Comparison of ENCODE assay signal across 22 cellular contexts in genomic region chr9:34746526-34746925, GRCh38. TPM values are rescaled to one million over a fixed set of nuclear protein-coding genes. Genes with fewer than 3 reads are reported as not detected.
DNase-seq lines count a peak whose midpoint lies in the region; ATAC-seq, FAIRE-seq and TF ChIP-seq lines count a peak whose summit lies in the region.
"Had no signal": no experiment of that assay in that cellular context is flagged by ENCODE, and none has a peak within 500 bp of the region (broad histone marks: within the 10 kb centered on the region; RNA-seq: fewer than 3 reads in every experiment).

No MANE protein-coding gene starts in this region.

- no peaks in the 10 kb centered on the region for H3K9me1 ChIP-seq in keratinocyte (ENCODE audit: control insufficient read depth, extremely low read depth, insufficient read depth, low read length)

- no peaks in the 10 kb centered on the region for H3K9me3 ChIP-seq in MG63
- no peaks in the 10 kb centered on the region for H3K9me3 ChIP-seq in RWPE2 (ENCODE audit: severe bottlenecking)
- peaks cover 5% of the 10 kb centered on the region for H3K9me3 ChIP-seq in keratinocyte (ENCODE audit: control insufficient read depth, low read depth, low read length)
- no peaks in the 10 kb centered on the region for H3K9me3 ChIP-seq in pancreas
- H3K9me3 ChIP-seq: BE2C had no signal

- no peak overlapping the region for H3K4me3 ChIP-seq in MG63
- H3K4me3 ChIP-seq in RWPE2 (ENCODE audit: severe bottlenecking): no peak overlapping the region
- no peak overlapping the region for H3K4me3 ChIP-seq in cardiac fibroblast (replicated peaks in 1 of 2; ENCODE audit: low read depth in 2 of 2, low read length in 2 of 2)
- H3K4me3 ChIP-seq in keratinocyte (ENCODE audit: control insufficient read depth in 2 of 3, extremely low read depth in 1 of 3, insufficient read depth in 2 of 3, low read depth in 1 of 3, low read length in 3 of 3): peak overlapping the region in 1 of 3 experiments; percentile 60
- H3K4me3 ChIP-seq in pancreas: no peak overlapping the region
- H3K4me3 ChIP-seq: GM23338 had no signal

- H2AFZ ChIP-seq in keratinocyte (ENCODE audit: control insufficient read depth, low read length): no peak overlapping the region
- H2AFZ ChIP-seq: GM23338 had no signal

- H4K20me1 ChIP-seq in keratinocyte (ENCODE audit: control insufficient read depth, extremely low read depth, insufficient read depth, low read length): no peaks in the 10 kb centered on the region

- no peaks in the 10 kb centered on the region for H3K79me2 ChIP-seq in keratinocyte (ENCODE audit: control insufficient read depth, insufficient read depth, low read length)

- FAIRE-seq in keratinocyte (lab: Jason Lieb, UNC) (peak; percentile 5), pancreas (lab: Jason Lieb, UNC) (no peak)
- FAIRE-seq: A204.1, G401.6, GM12891, H54 had no signal

- dilution Hi-C loops in keratinocyte (cut with MboI; ENCODE audit: extremely low pct_ligation_motif_present, low sequenced_read_pairs): no loop called here

- H3K4me2 ChIP-seq in keratinocyte (ENCODE audit: control insufficient read depth, extremely low read depth, insufficient read depth, low read depth, low read length): peak overlapping the region; percentile 72
- H3K4me2 ChIP-seq: GM23338 had no signal

- no peaks in the 10 kb centered on the region for H3K27me3 ChIP-seq in MG63
- H3K27me3 ChIP-seq in RWPE2 (ENCODE audit: insufficient read depth, poor library complexity, severe bottlenecking): no peaks in the 10 kb centered on the region
- H3K27me3 ChIP-seq in keratinocyte (ENCODE audit: control insufficient read depth, extremely low read depth, insufficient read depth, low read length): no peaks in the 10 kb centered on the region
- no peaks in the 10 kb centered on the region for H3K27me3 ChIP-seq in pancreas

- peaks cover 36% of the 10 kb centered on the region for H3K4me1 ChIP-seq in RWPE2 (ENCODE audit: insufficient read depth, poor library complexity, severe bottlenecking)
- H3K4me1 ChIP-seq in keratinocyte (ENCODE audit: control insufficient read depth, extremely low read depth, insufficient read depth, low read length): peaks cover 37% of the 10 kb centered on the region
- peaks cover 0 to 8% (median 0%) of the 10 kb centered on the region in 3 donors for H3K4me1 ChIP-seq in pancreas
- H3K4me1 ChIP-seq: BE2C had no signal

- TF ChIP-seq CTCF in RWPE2 (IDR thresholded peaks at IDR 0.05; ENCODE audit: poor library complexity, severe bottlenecking) (no peak), cardiac fibroblast (IDR thresholded peaks at IDR 0.05; ENCODE audit: low read depth, low read length) (no peak), keratinocyte (optimal IDR thresholded peaks at IDR 0.05 in 1 of 3, IDR thresholded peaks at IDR 0.05 in 1 of 3, conservative IDR thresholded peaks at IDR 0.05 in 1 of 3; ENCODE audit: extremely low read depth in 1 of 3, insufficient read depth in 2 of 3, low read length in 3 of 3) (no peak), pancreas (IDR thresholded peaks at IDR 0.05) (no peak)

- ATAC-seq in RWPE2 (ENCODE audit: low read depth) (no peak), GM18873 (IDR thresholded peaks at IDR 0.05; ENCODE audit: low FRiP score, unreplicated experiment) (no peak), pancreas (no peak)
- ATAC-seq: GM23338 had no signal

- DNase-seq in MG63: peak; percentile 10
- DNase-seq in RWPE2 (ENCODE audit: low spot score): no peak
- DNase-seq in cardiac fibroblast (ENCODE audit: low read depth in 2 of 2): peak; percentile 14 to 23
- no peak for DNase-seq in keratinocyte (ENCODE audit: low read depth, low spot score)
- DNase-seq in pancreas: no peak
- no peak for DNase-seq in glomerular visceral epithelial cell (ENCODE audit: extremely low spot score)
- DNase-seq: ACHN; BE2C; C1 segment of cervical spinal cord; CD4-positive, CD25-positive, alpha-beta regulatory T cell; CD8-positive, alpha-beta memory T cell; COR-L47; DMS 273 treated with DMSO at 0.1 percent for 48 hours; HCEC 1CT had no signal

- peak overlapping the region; percentile 96 for H3K27ac ChIP-seq in RWPE2 (ENCODE audit: poor library complexity, severe bottlenecking)
- H3K27ac ChIP-seq in keratinocyte (ENCODE audit: control insufficient read depth, insufficient read depth, low read length): peak overlapping the region; percentile 71
- H3K27ac ChIP-seq in pancreas: no peak overlapping the region
- H3K27ac ChIP-seq: HL-60 had no signal

- no peaks in the 10 kb centered on the region for H3K36me3 ChIP-seq in MG63
- no peaks in the 10 kb centered on the region for H3K36me3 ChIP-seq in RWPE2 (ENCODE audit: low read depth)
- H3K36me3 ChIP-seq in keratinocyte (ENCODE audit: control insufficient read depth in 2 of 2, extremely low read depth in 1 of 2, insufficient read depth in 2 of 2, low read length in 2 of 2): no peaks in the 10 kb centered on the region
- no peaks in the 10 kb centered on the region for H3K36me3 ChIP-seq in pancreas
- H3K36me3 ChIP-seq: BE2C had no signal

- no peak overlapping the region for H3K9ac ChIP-seq in keratinocyte (ENCODE audit: control insufficient read depth, extremely low read depth, insufficient read depth, low read length)

- intact Hi-C loops in pancreas (cut with DNase I): no loop called here

RNA-seq across cellular contexts. Expression of gene CCL21, which starts 36.6 kb away (rescaled TPM):
- not detected in 2 replicates for total RNA-seq in MG63 (2014; rRNA removed; shearing (Covaris generic); ENCODE audit: low replicate concordance)
- not detected in 3 replicates for polyA plus RNA-seq in keratinocyte
- polyA plus RNA-seq in keratinocyte (2011; ENCODE audit: low read depth): not detected
- polyA plus RNA-seq in keratinocyte (2011; cell fraction: cytosol; rRNA removed): not detected in 2 replicates
- polyA plus RNA-seq in keratinocyte (2011; cell fraction: nucleus; rRNA removed): not detected in 2 replicates
- not detected in 2 replicates for polyA plus RNA-seq in keratinocyte (2012; ENCODE audit: low replicate concordance)
- not detected in 3 replicates for polyA minus RNA-seq in keratinocyte
- polyA minus RNA-seq in keratinocyte (2011; cell fraction: cytosol; rRNA and poly(A)+ RNA removed): not detected
- polyA minus RNA-seq in keratinocyte (2011; cell fraction: nucleus; rRNA and poly(A)+ RNA removed): not detected in 2 replicates
- 10 to 100 TPM in 3 of 6 donors, 1 to 10 TPM in 2, not detected in 1; 1.9 to 12.1 (median 10.0) TPM for total RNA-seq in pancreas
- 10 to 100 TPM; 12.1 to 53.5 TPM for polyA plus RNA-seq in pancreas
- total RNA-seq: CD4-positive, CD25-positive, alpha-beta regulatory T cell; CD8-positive, alpha-beta memory T cell; GM23338; HT1080 had no signal
- polyA plus RNA-seq: CD4-positive, CD25-positive, alpha-beta regulatory T cell; CD8-positive, alpha-beta memory T cell; GM23338 had no signal

RNA-seq across cellular contexts. Expression of gene CCL19, which starts 55.5 kb away (rescaled TPM):
- total RNA-seq in MG63 (2014; rRNA removed; shearing (Covaris generic); ENCODE audit: low replicate concordance): not detected in 2 replicates
- polyA plus RNA-seq in keratinocyte (not detected in 3 replicates), pancreas (1 to 10 TPM in 1 of 2 donors, under 1 TPM in 1; 0.68 to 2.1 TPM)
- not detected for polyA plus RNA-seq in keratinocyte (2011; ENCODE audit: low read depth)
- polyA plus RNA-seq in keratinocyte (2011; cell fraction: cytosol; rRNA removed): not detected in 2 replicates
- not detected in 2 replicates for polyA plus RNA-seq in keratinocyte (2011; cell fraction: nucleus; rRNA removed)
- polyA plus RNA-seq in keratinocyte (2012; ENCODE audit: low replicate concordance): not detected in 2 replicates
- not detected in 3 replicates for polyA minus RNA-seq in keratinocyte
- not detected for polyA minus RNA-seq in keratinocyte (2011; cell fraction: cytosol; rRNA and poly(A)+ RNA removed)
- not detected in 2 replicates for polyA minus RNA-seq in keratinocyte (2011; cell fraction: nucleus; rRNA and poly(A)+ RNA removed)
- total RNA-seq in pancreas: 1 to 10 TPM in 2 of 6 donors, under 1 TPM in 2, not detected in 2; 0.35 to 2.8 (median 1.8) TPM
- total RNA-seq: CD4-positive, CD25-positive, alpha-beta regulatory T cell; CD8-positive, alpha-beta memory T cell; GM23338; HT1080 had no signal
- polyA plus RNA-seq: CD4-positive, CD25-positive, alpha-beta regulatory T cell; CD8-positive, alpha-beta memory T cell; GM23338 had no signal

Comparison
In these comparisons a context has a peak if more than half of its experiments do, and no peak if none do; other contexts are left out.
1. DNase-seq: peak in MG63 (single experiment) and cardiac fibroblast (2 of 2); none in RWPE2 (single experiment), keratinocyte (single experiment), pancreas (0 of 6) and glomerular visceral epithelial cell (single experiment).
2. H3K27ac ChIP-seq: peak in RWPE2 (single experiment) and keratinocyte (single experiment); none in pancreas (0 of 4).